ENCODE assay signal across 20 cellular contexts in the genomic region with DNA sequence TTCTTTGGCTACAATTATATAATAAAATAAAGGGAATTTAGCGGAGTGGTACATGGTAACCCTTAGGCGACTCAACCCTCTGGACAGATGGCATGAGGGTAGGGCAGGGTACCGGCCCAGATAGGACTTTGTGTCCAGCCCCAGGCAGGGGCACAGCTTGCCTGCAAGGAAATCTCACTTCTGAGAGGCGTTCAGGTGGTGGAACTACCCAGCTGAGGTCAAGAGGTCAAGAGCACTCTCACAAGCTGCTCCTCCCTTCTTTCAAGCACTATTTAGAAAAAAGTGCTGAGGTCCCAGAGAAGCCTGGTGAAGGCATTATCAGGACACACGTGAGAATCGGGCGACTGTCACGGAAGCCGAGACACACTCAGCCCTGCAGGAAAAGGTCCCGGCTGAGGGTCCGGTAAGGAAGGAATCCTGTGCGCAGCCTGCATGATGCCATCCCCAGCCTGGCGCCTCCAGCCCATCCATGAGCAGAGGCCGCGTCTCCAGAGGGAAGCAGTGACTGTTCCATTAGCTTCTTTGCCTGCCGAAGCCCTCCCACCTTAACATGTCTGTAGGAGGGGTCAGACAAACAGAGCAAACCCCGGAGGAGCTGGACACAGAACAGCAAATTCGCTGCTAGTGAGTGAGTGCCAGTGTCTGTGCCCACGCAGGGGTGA.
"Had no signal": no experiment of that assay in that cellular context is flagged by ENCODE, and none has a peak within 500 bp of the region (broad histone marks: within the 10 kb centered on the region; RNA-seq: fewer than 3 reads in every experiment).

No MANE protein-coding gene starts in this region.

- DNase-seq: activated B cell treated with CpG ODN at 0.5 μM for 24 hours; activated CD4-positive, alpha-beta T cell treated with anti-CD3 and anti-CD28 coated beads for 48 hours; activated CD8-positive, alpha-beta memory T cell treated with anti-CD3 and anti-CD28 coated beads, Interleukin-2, amount 50 U/mL, for 4 hours; activated CD8-positive, alpha-beta T cell treated with anti-CD3 and anti-CD28 coated beads, Interleukin-2, amount 10 ng/mL, durations not matched to agents 7 days and 5 days; activated gamma-delta T cell treated with Interleukin-2 at 50 U/mL for 16 hours; activated T-cell treated with anti-CD3 and anti-CD28 coated beads, Interleukin-2, amount 50 U/mL, for 48 hours; amniotic stem cell; body of pancreas; central memory CD4-positive, alpha-beta T cell; colonic mucosa; esophagus squamous epithelium; stimulated activated CD4-positive, alpha-beta T cell treated with anti-CD3 and anti-CD28 coated beads, Interleukin-1b, Interleukin-23, amount 100 ng/mL, for 48 hours; stomach; T-helper 2 cell had no signal

- H3K27ac ChIP-seq: body of pancreas, colonic mucosa, neural progenitor cell, pancreas, stomach, thoracic aorta, vagina had no signal

- H3K9me3 ChIP-seq: body of pancreas, colonic mucosa, esophagus squamous epithelium, pancreas, stomach, thoracic aorta, vagina had no signal

- H3K4me3 ChIP-seq: body of pancreas, colonic mucosa, esophagus squamous epithelium, neural progenitor cell, pancreas, stomach, thoracic aorta, vagina had no signal

- H3K4me3 Mint-ChIP-seq: activated B cell treated with CpG ODN at 0.5 μM for 24 hours; activated CD8-positive, alpha-beta T cell treated with anti-CD3 and anti-CD28 coated beads, Interleukin-2, amount 10 ng/mL, durations not matched to agents 7 days and 5 days; activated naive CD8-positive, alpha-beta T cell; neural progenitor cell had no signal

- H3K27ac Mint-ChIP-seq: activated B cell treated with CpG ODN at 0.5 μM for 24 hours; activated CD8-positive, alpha-beta T cell treated with anti-CD3 and anti-CD28 coated beads, Interleukin-2, amount 10 ng/mL, durations not matched to agents 7 days and 5 days; activated naive CD8-positive, alpha-beta T cell; neural progenitor cell had no signal

- H3K27me3 Mint-ChIP-seq: activated B cell treated with CpG ODN at 0.5 μM for 24 hours; activated naive CD8-positive, alpha-beta T cell had no signal

- H3K36me3 ChIP-seq: colonic mucosa, neural progenitor cell, pancreas, thoracic aorta, vagina had no signal

- ATAC-seq: activated CD8-positive, alpha-beta T cell treated with anti-CD3 and anti-CD28 coated beads, Interleukin-2, amount 10 ng/mL, durations not matched to agents 7 days and 5 days; body of pancreas; pancreas; sciatic nerve had no signal

- H3K9me3 Mint-ChIP-seq: activated B cell treated with CpG ODN at 0.5 μM for 24 hours, neural progenitor cell had no signal

- H3K27me3 ChIP-seq: body of pancreas, colonic mucosa, esophagus squamous epithelium, neural progenitor cell, pancreas, stomach, vagina had no signal

- H3K4me1 Mint-ChIP-seq: activated B cell treated with CpG ODN at 0.5 μM for 24 hours, neural progenitor cell had no signal

- H3K4me1 ChIP-seq: body of pancreas, colonic mucosa, neural progenitor cell, pancreas, stomach, vagina had no signal
